2 cellular contexts compared by ENCODE assay signal in the genomic region with DNA sequence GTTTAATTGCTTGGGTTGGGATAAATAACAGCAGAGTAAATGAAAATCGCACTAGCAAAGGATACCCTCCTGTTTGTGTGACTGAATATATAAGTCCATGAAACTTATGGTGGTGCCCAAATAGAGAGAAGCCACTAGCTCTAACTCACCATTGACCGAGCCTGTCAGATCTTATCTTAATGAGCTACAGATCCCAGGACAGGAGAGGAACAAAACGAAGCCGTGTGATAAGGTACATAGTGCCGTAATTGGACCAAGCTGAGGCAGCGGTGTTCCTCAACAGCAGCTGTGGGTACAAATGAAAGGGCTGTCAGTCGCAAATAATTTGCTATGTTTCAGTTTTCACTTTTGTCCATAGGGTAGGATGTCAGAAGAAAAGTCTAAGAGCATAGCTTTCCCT.
A peak's percentile ranks its signal among the peaks of the same experiment; 100 is the strongest.
TF ChIP-seq lines count a peak whose summit lies in the region.

No MANE protein-coding gene starts in this region.

TF ChIP-seq in IMR-90, 13 proteins besides CTCF, POLR2A, EP300 and RAD21 (continued from another document):
- no peak for TF ChIP-seq RCOR1 (IDR thresholded peaks at IDR 0.05; ENCODE audit: insufficient replicate concordance, low read length)
- TF ChIP-seq FOS (IDR thresholded peaks at IDR 0.05; ENCODE audit: low read depth, low read length): no peak
- TF ChIP-seq CEBPB (IDR thresholded peaks at IDR 0.05; ENCODE audit: low read depth, low read length): no peak

TF ChIP-seq in SK-N-SH treated with all-trans-retinoic acid at 6 μM for 48 hours, 23 proteins besides CTCF, POLR2A, EP300 and RAD21 (continued from another document):
- TF ChIP-seq, protein P1, sequence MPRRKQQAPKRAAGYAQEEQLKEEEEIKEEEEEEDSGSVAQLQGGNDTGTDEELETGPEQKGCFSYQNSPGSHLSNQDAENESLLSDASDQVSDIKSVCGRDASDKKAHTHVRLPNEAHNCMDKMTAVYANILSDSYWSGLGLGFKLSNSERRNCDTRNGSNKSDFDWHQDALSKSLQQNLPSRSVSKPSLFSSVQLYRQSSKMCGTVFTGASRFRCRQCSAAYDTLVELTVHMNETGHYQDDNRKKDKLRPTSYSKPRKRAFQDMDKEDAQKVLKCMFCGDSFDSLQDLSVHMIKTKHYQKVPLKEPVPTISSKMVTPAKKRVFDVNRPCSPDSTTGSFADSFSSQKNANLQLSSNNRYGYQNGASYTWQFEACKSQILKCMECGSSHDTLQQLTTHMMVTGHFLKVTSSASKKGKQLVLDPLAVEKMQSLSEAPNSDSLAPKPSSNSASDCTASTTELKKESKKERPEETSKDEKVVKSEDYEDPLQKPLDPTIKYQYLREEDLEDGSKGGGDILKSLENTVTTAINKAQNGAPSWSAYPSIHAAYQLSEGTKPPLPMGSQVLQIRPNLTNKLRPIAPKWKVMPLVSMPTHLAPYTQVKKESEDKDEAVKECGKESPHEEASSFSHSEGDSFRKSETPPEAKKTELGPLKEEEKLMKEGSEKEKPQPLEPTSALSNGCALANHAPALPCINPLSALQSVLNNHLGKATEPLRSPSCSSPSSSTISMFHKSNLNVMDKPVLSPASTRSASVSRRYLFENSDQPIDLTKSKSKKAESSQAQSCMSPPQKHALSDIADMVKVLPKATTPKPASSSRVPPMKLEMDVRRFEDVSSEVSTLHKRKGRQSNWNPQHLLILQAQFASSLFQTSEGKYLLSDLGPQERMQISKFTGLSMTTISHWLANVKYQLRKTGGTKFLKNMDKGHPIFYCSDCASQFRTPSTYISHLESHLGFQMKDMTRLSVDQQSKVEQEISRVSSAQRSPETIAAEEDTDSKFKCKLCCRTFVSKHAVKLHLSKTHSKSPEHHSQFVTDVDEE (CRISPR knock-in tag; IDR thresholded peaks at IDR 0.05): peak; percentile 89
- TF ChIP-seq OSR1 (CRISPR knock-in tag; IDR thresholded peaks at IDR 0.05): no peak
